28 cellular contexts compared by ENCODE assay signal in the genomic region with DNA sequence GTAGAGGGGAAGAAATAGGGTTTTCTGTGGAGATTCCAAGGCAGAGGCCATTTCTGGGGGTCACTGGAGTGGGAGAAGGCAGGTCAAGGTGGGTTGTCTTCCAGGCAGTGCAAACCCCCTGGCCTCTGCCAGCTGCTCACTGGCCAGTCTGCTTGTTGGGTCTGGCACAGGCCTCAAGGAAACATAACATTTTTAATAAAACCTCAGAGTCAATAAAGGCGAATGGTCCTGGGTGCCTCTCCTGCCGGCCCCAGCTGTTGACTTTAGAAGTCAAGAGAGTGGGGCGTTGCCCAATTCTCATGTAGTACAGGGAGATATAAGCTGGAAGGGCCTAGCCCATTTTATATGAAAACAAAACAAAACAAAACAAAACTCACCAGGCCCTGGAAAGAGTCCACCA. TPM values are rescaled to one million over a fixed set of nuclear protein-coding genes. Genes with fewer than 3 reads are reported as not detected.
DNase-seq lines count a peak whose midpoint lies in the region; ATAC-seq and TF ChIP-seq lines count a peak whose summit lies in the region.
"Had no signal": no experiment of that assay in that cellular context is flagged by ENCODE, and none has a peak within 500 bp of the region (broad histone marks: within the 10 kb centered on the region; RNA-seq: fewer than 3 reads in every experiment).

No MANE protein-coding gene starts in this region.

- no peak for TF ChIP-seq CTCF in Peyer's patch (IDR thresholded peaks at IDR 0.05)

- CTCF ChIA-PET in activated CD8-positive, alpha-beta memory T cell treated with anti-CD3 and anti-CD28 coated beads, Interleukin-2, amount 10 ng/mL, durations not matched to agents 7 days and 5 days (lab: Charles Lee) = interaction anchor here (2.0 kb wide), 1 partner anchor 143 kb away, joined by 6 read pairs; no protein-coding TSS in a partner anchor

- peaks cover 0 to 18% (median 0%) of the 10 kb centered on the region in 4 donors for H3K4me1 ChIP-seq in Peyer's patch
- H3K4me1 ChIP-seq: A549, Caco-2, pancreas, tibial artery had no signal

- peaks cover 0 to 6% (median 0%) of the 10 kb centered on the region in 4 donors for H3K9me3 ChIP-seq in Peyer's patch
- H3K9me3 ChIP-seq: Caco-2, pancreas had no signal

- H3K27ac ChIP-seq in Peyer's patch = peak overlapping the region in 2 of 4 donors; percentile 65 to 76
- H3K27ac ChIP-seq: A549, BLaER1, cardiac muscle cell, pancreas, tibial artery had no signal

- peaks cover 6% of the 10 kb centered on the region for H3K4me1 Mint-ChIP-seq in activated CD8-positive, alpha-beta memory T cell treated with anti-CD3 and anti-CD28 coated beads, Interleukin-2, amount 10 ng/mL, durations not matched to agents 7 days and 5 days
- peaks cover 19 to 20% of the 10 kb centered on the region in 2 donors for H3K4me1 Mint-ChIP-seq in stimulated activated naive B cell treated with anti-CD40 and anti-IgM and Interleukin-4, amounts not matched to agents 10 μg/mL and 1 μg/mL and 100 μg/mL, for 72 hours

- H3K9me3 Mint-ChIP-seq in activated CD8-positive, alpha-beta memory T cell treated with anti-CD3 and anti-CD28 coated beads, Interleukin-2, amount 10 ng/mL, durations not matched to agents 7 days and 5 days (ENCODE audit: low read depth) = peaks cover 14% of the 10 kb centered on the region
- peaks cover 8 to 13% of the 10 kb centered on the region in 2 donors for H3K9me3 Mint-ChIP-seq in stimulated activated naive B cell treated with anti-CD40 and anti-IgM and Interleukin-4, amounts not matched to agents 10 μg/mL and 1 μg/mL and 100 μg/mL, for 72 hours

- H3K36me3 ChIP-seq in Peyer's patch = no peaks in the 10 kb centered on the region
- H3K36me3 ChIP-seq: BLaER1, cardiac muscle cell, pancreas, tibial artery had no signal

- H3K27me3 Mint-ChIP-seq in activated CD8-positive, alpha-beta memory T cell treated with anti-CD3 and anti-CD28 coated beads, Interleukin-2, amount 10 ng/mL, durations not matched to agents 7 days and 5 days = peaks cover 4% of the 10 kb centered on the region
- peaks cover 0 to 4% of the 10 kb centered on the region in 2 donors for H3K27me3 Mint-ChIP-seq in stimulated activated naive B cell treated with anti-CD40 and anti-IgM and Interleukin-4, amounts not matched to agents 10 μg/mL and 1 μg/mL and 100 μg/mL, for 72 hours
- H3K27me3 Mint-ChIP-seq: natural killer cell treated with Interleukin-12 subunit alpha and Interleukin-12 subunit beta and Interleukin-15 and Interleukin-18, amount 100 ng/mL, for 72 hours; T-cell had no signal

- no peak overlapping the region for H3K27ac Mint-ChIP-seq in activated CD8-positive, alpha-beta memory T cell treated with anti-CD3 and anti-CD28 coated beads, Interleukin-2, amount 10 ng/mL, durations not matched to agents 7 days and 5 days
- peak overlapping the region; percentile 9 for H3K27ac Mint-ChIP-seq in stimulated activated naive B cell treated with anti-CD40 and anti-IgM and Interleukin-4, amounts not matched to agents 10 μg/mL and 1 μg/mL and 100 μg/mL, for 72 hours
- H3K27ac Mint-ChIP-seq: activated CD4-positive, alpha-beta T cell treated with anti-CD3 and anti-CD28 coated beads, Interleukin-2, amount 10 ng/mL, durations not matched to agents 24 days and 14 days; mesothelial cell of epicardium; T-cell had no signal

- no peak for ATAC-seq in activated CD8-positive, alpha-beta memory T cell treated with anti-CD3 and anti-CD28 coated beads, Interleukin-2, amount 10 ng/mL, durations not matched to agents 7 days and 5 days
- ATAC-seq in stimulated activated naive B cell treated with anti-CD40 and anti-IgM and Interleukin-4, amounts not matched to agents 10 μg/mL and 1 μg/mL and 100 μg/mL, for 72 hours (replicated peaks) = no peak
- ATAC-seq in HG02840 (IDR thresholded peaks at IDR 0.05; ENCODE audit: low FRiP score, unreplicated experiment) = no peak
- ATAC-seq: A549; natural killer cell treated with Interleukin-12 subunit alpha and Interleukin-12 subunit beta and Interleukin-15 and Interleukin-18, amount 100 ng/mL, for 72 hours; pancreas; T-cell had no signal

- H3K36me3 Mint-ChIP-seq in activated CD8-positive, alpha-beta memory T cell treated with anti-CD3 and anti-CD28 coated beads, Interleukin-2, amount 10 ng/mL, durations not matched to agents 7 days and 5 days = peaks cover 15% of the 10 kb centered on the region
- peaks cover 25 to 45% of the 10 kb centered on the region in 2 donors for H3K36me3 Mint-ChIP-seq in stimulated activated naive B cell treated with anti-CD40 and anti-IgM and Interleukin-4, amounts not matched to agents 10 μg/mL and 1 μg/mL and 100 μg/mL, for 72 hours

- no peak overlapping the region for H3K4me3 ChIP-seq in Peyer's patch
- H3K4me3 ChIP-seq: A549, BLaER1, cardiac muscle cell, pancreas, tibial artery had no signal

- no peaks in the 10 kb centered on the region for H3K27me3 ChIP-seq in Peyer's patch
- H3K27me3 ChIP-seq: BLaER1, cardiac muscle cell, pancreas had no signal

- H3K4me3 Mint-ChIP-seq in activated CD8-positive, alpha-beta memory T cell treated with anti-CD3 and anti-CD28 coated beads, Interleukin-2, amount 10 ng/mL, durations not matched to agents 7 days and 5 days = no peak overlapping the region
- H3K4me3 Mint-ChIP-seq in stimulated activated naive B cell treated with anti-CD40 and anti-IgM and Interleukin-4, amounts not matched to agents 10 μg/mL and 1 μg/mL and 100 μg/mL, for 72 hours = no peak overlapping the region
- H3K4me3 Mint-ChIP-seq: activated CD4-positive, alpha-beta T cell treated with anti-CD3 and anti-CD28 coated beads, Interleukin-2, amount 10 ng/mL, durations not matched to agents 24 days and 14 days; mesothelial cell of epicardium; natural killer cell treated with Interleukin-12 subunit alpha and Interleukin-12 subunit beta and Interleukin-15 and Interleukin-18, amount 100 ng/mL, for 72 hours; T-cell had no signal

- DNase-seq in activated CD8-positive, alpha-beta memory T cell treated with anti-CD3 and anti-CD28 coated beads, Interleukin-2, amount 10 ng/mL, durations not matched to agents 7 days and 5 days = peak; percentile 36
- no peak for DNase-seq in activated CD8-positive, alpha-beta memory T cell treated with anti-CD3 and anti-CD28 coated beads, Interleukin-2, amount 50 U/mL, for 4 hours
- DNase-seq in Peyer's patch (peak in 2 of 3 donors; percentile 53), mesenteric fat pad (ENCODE audit: low spot score) (peak; percentile 33), Ammon's horn (ENCODE audit: low spot score) (no peak), NCI-H187 treated with DMSO at 0.1 percent for 48 hours (lab: John Stamatoyannopoulos, UW) (no peak)
- DNase-seq in stimulated activated naive B cell treated with anti-CD40 and anti-IgM and Interleukin-4, amounts not matched to agents 10 μg/mL and 1 μg/mL and 100 μg/mL, for 72 hours = no peak
- DNase-seq: activated CD4-positive, alpha-beta T cell treated with anti-CD3 and anti-CD28 coated beads, Interleukin-2, amount 10 ng/mL, durations not matched to agents 24 days and 14 days; anterior cingulate cortex; Caco-2; Kasumi-1; NCI-H187; NCI-H345; NCI-H82; OCI-M1; pancreas; SIG-M5; stimulated activated naive CD4-positive, alpha-beta T cell treated with Interleukin-2 at 50 U/mL for 16 hours; T-cell had no signal

- no peak for TF ChIP-seq POLR2A in Peyer's patch (IDR thresholded peaks at IDR 0.05)

RNA-seq across cellular contexts. Expression of a gene that starts 36.6 kb away (rescaled TPM):
- total RNA-seq in activated CD8-positive, alpha-beta memory T cell treated with anti-CD3 and anti-CD28 coated beads, Interleukin-2, amount 10 ng/mL, durations not matched to agents 7 days and 5 days = 100 to 1,000 TPM; 224 to 246 TPM
- 1 to 10 TPM; 2.1 to 9.9 (median 6.0) TPM for total RNA-seq in Peyer's patch
- total RNA-seq in mesenteric fat pad = 3.4 TPM
- total RNA-seq: cardiac muscle cell, dermis microvascular lymphatic vessel endothelial cell, endothelial cell of umbilical vein had no signal

Comparison
In these comparisons a context has a peak if more than half of its experiments do, and no peak if none do; other contexts are left out.
1. DNase-seq: peak in activated CD8-positive, alpha-beta memory T cell treated with anti-CD3 and anti-CD28 coated beads, Interleukin-2, amount 10 ng/mL, durations not matched to agents 7 days and 5 days (single experiment), Peyer's patch (2 of 3) and mesenteric fat pad (single experiment); none in activated CD8-positive, alpha-beta memory T cell treated with anti-CD3 and anti-CD28 coated beads, Interleukin-2, amount 50 U/mL, for 4 hours (single experiment), stimulated activated naive B cell treated with anti-CD40 and anti-IgM and Interleukin-4, amounts not matched to agents 10 μg/mL and 1 μg/mL and 100 μg/mL, for 72 hours (single experiment), Ammon's horn (single experiment) and NCI-H187 treated with DMSO at 0.1 percent for 48 hours (single experiment).
2. RNA of a gene that starts 36.6 kb away (total RNA-seq): 224 to 246 TPM in activated CD8-positive, alpha-beta memory T cell treated with anti-CD3 and anti-CD28 coated beads, Interleukin-2, amount 10 ng/mL, durations not matched to agents 7 days and 5 days; 2.1 to 9.9 TPM in Peyer's patch and 3.4 TPM in mesenteric fat pad (single experiment); every median in the first group is over 10 times any median in the second.